Comparison of ENCODE assay signal across 1 cellular context in the genomic region with DNA sequence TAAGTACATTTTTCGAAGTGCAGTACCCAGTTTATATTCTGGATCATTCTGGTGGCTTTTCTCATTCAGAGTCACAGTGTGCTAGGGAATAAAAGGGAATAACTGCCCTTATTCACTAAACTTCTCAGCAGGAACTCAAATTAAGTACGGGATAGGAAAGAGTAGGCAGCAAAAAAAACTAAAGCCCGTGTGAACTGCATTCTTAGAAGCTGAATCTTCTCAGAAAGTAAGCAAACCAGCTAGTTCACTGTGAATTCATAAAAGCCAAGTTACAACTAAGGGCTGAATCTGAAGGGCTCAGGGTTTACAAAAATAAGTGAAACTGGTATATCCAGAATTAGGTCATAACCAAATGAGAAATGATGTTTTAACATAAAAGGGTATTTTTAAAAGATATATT.
TF ChIP-seq lines count a peak whose summit lies in the region.

No MANE protein-coding gene starts in this region.

TF ChIP-seq in HepG2, 621 proteins besides CTCF, POLR2A, EP300 and RAD21:
- TF ChIP-seq ZNF44 (CRISPR knock-in tag; IDR thresholded peaks at IDR 0.05) (no peak), ZNF30 (CRISPR knock-in tag; IDR thresholded peaks at IDR 0.05) (no peak), ZNF331 (CRISPR knock-in tag; IDR thresholded peaks at IDR 0.05) (no peak), ZBTB4 (CRISPR knock-in tag; IDR thresholded peaks at IDR 0.05; ENCODE audit: borderline replicate concordance) (no peak), EEA1 (CRISPR knock-in tag; IDR thresholded peaks at IDR 0.05; ENCODE audit: borderline replicate concordance) (no peak), NKX3-1 (CRISPR knock-in tag; IDR thresholded peaks at IDR 0.05) (no peak), SATB2 (CRISPR knock-in tag; IDR thresholded peaks at IDR 0.05) (no peak)
- TF ChIP-seq, protein P1, sequence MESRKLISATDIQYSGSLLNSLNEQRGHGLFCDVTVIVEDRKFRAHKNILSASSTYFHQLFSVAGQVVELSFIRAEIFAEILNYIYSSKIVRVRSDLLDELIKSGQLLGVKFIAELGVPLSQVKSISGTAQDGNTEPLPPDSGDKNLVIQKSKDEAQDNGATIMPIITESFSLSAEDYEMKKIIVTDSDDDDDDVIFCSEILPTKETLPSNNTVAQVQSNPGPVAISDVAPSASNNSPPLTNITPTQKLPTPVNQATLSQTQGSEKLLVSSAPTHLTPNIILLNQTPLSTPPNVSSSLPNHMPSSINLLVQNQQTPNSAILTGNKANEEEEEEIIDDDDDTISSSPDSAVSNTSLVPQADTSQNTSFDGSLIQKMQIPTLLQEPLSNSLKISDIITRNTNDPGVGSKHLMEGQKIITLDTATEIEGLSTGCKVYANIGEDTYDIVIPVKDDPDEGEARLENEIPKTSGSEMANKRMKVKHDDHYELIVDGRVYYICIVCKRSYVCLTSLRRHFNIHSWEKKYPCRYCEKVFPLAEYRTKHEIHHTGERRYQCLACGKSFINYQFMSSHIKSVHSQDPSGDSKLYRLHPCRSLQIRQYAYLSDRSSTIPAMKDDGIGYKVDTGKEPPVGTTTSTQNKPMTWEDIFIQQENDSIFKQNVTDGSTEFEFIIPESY (CRISPR knock-in tag; IDR thresholded peaks at IDR 0.05), result no peak
